12 cellular contexts compared by ENCODE assay signal in genomic region chr9:16133032-16133431, GRCh38.
"Had no signal": no experiment of that assay in that cellular context is flagged by ENCODE, and none has a peak within 500 bp of the region (broad histone marks: within the 10 kb centered on the region; RNA-seq: fewer than 3 reads in every experiment).

No MANE protein-coding gene starts in this region.

- H3K36me3 Mint-ChIP-seq: natural killer cell treated with Interleukin-12 subunit alpha and Interleukin-12 subunit beta and Interleukin-15 and Interleukin-18, amount 100 ng/mL, for 72 hours; WTC11 had no signal

- H3K27ac ChIP-seq: cardiac muscle cell, psoas muscle, testis had no signal

- H3K27me3 ChIP-seq: cardiac muscle cell, testis had no signal

- DNase-seq: activated naive CD4-positive, alpha-beta T cell; stimulated activated CD4-positive, alpha-beta T cell treated with anti-CD3 and anti-CD28 coated beads, Interleukin-12 subunit alpha, Interleukin-12 subunit beta, amount 100 ng/mL, for 4 hours; stimulated activated CD4-positive, alpha-beta T cell treated with anti-CD3 and anti-CD28 coated beads, Interleukin-2, amount 100 ng/mL, for 48 hours; stimulated activated naive CD4-positive, alpha-beta T cell treated with Interleukin-2 at 50 U/mL for 16 hours had no signal

- H3K4me3 ChIP-seq: cardiac muscle cell, psoas muscle, testis had no signal

- ATAC-seq: psoas muscle, sciatic nerve had no signal

- H3K4me1 ChIP-seq: psoas muscle, testis had no signal

- H3K36me3 ChIP-seq: cardiac muscle cell had no signal

- H3K9me3 Mint-ChIP-seq: activated CD4-positive, alpha-beta T cell treated with anti-CD3 and anti-CD28 coated beads, Interleukin-2, amount 10 ng/mL, durations not matched to agents 24 days and 14 days; activated T-helper 1 cell treated with anti-CD3 and anti-CD28 coated beads, Interleukin-12 subunit alpha, Interleukin-12 subunit beta, Interleukin-2, Interleukin-4 antibody, amounts not matched to agents 30 ng/mL and 10 ng/mL and 1 ng/mL, durations not matched to agents 14 hours and 24 hours and 36 hours; natural killer cell treated with Interleukin-12 subunit alpha and Interleukin-12 subunit beta and Interleukin-15 and Interleukin-18, amount 100 ng/mL, for 72 hours had no signal

- H3K27me3 Mint-ChIP-seq: activated CD4-positive, alpha-beta T cell treated with anti-CD3 and anti-CD28 coated beads, Interleukin-2, amount 10 ng/mL, durations not matched to agents 24 days and 14 days had no signal

- H3K9me3 ChIP-seq: psoas muscle, testis had no signal

- H3K27ac Mint-ChIP-seq: activated CD4-positive, alpha-beta T cell treated with anti-CD3 and anti-CD28 coated beads, Interleukin-2, amount 10 ng/mL, durations not matched to agents 24 days and 14 days; activated T-helper 1 cell treated with anti-CD3 and anti-CD28 coated beads, Interleukin-12 subunit alpha, Interleukin-12 subunit beta, Interleukin-2, Interleukin-4 antibody, amounts not matched to agents 30 ng/mL and 10 ng/mL and 1 ng/mL, durations not matched to agents 14 hours and 24 hours and 36 hours; natural killer cell treated with Interleukin-12 subunit alpha and Interleukin-12 subunit beta and Interleukin-15 and Interleukin-18, amount 100 ng/mL, for 72 hours; WTC11 had no signal

- H3K4me1 Mint-ChIP-seq: WTC11 had no signal

- H3K4me3 Mint-ChIP-seq: activated CD4-positive, alpha-beta T cell treated with anti-CD3 and anti-CD28 coated beads, Interleukin-2, amount 10 ng/mL, durations not matched to agents 24 days and 14 days; activated T-helper 1 cell treated with anti-CD3 and anti-CD28 coated beads, Interleukin-12 subunit alpha, Interleukin-12 subunit beta, Interleukin-2, Interleukin-4 antibody, amounts not matched to agents 30 ng/mL and 10 ng/mL and 1 ng/mL, durations not matched to agents 14 hours and 24 hours and 36 hours; natural killer cell treated with Interleukin-12 subunit alpha and Interleukin-12 subunit beta and Interleukin-15 and Interleukin-18, amount 100 ng/mL, for 72 hours; WTC11 had no signal
